ENCODE assay signal across 22 cellular contexts in the genomic region with DNA sequence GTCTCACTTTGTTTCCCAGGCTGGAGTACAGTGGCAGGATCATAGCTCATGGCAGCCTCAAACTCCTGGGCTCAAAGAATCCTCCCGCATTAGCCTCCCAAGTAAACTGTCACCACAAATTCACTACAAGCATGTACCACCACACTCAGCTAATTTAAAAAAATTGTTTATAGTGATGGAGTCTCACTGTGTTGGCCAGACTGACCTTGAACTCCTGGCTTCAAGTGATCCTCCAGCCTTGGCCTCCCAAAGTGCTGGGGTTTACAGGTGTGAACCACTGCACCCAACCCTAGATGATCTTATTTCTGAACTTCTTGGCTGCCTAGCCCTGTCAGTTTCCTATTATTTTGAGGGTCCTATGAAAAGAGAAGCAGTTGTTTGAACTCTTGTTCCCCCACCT. TPM values are rescaled to one million over a fixed set of nuclear protein-coding genes. Genes with fewer than 3 reads are reported as not detected.
A peak's percentile ranks its signal among the peaks of the same experiment; 100 is the strongest.
DNase-seq lines count a peak whose midpoint lies in the region; ATAC-seq and TF ChIP-seq lines count a peak whose summit lies in the region.
"Had no signal": no experiment of that assay in that cellular context is flagged by ENCODE, and none has a peak within 500 bp of the region (broad histone marks: within the 10 kb centered on the region; RNA-seq: fewer than 3 reads in every experiment).

No MANE protein-coding gene starts in this region.

- H3K27me3 Mint-ChIP-seq in activated CD4-positive, alpha-beta memory T cell treated with anti-CD3 and anti-CD28 coated beads for 36 hours, result no peaks in the 10 kb centered on the region
- no peaks in the 10 kb centered on the region for H3K27me3 Mint-ChIP-seq in activated CD4-positive, alpha-beta memory T cell treated with anti-CD3 and anti-CD28 coated beads, Interleukin-2, amount 10 ng/mL, durations not matched to agents 7 days and 5 days
- H3K27me3 Mint-ChIP-seq in activated naive CD4-positive, alpha-beta T cell treated with anti-CD3 and anti-CD28 coated beads for 36 hours (ENCODE audit: low read depth), result no peaks in the 10 kb centered on the region
- no peaks in the 10 kb centered on the region for H3K27me3 Mint-ChIP-seq in stimulated activated naive CD8-positive, alpha-beta T cell treated with anti-CD3 and anti-CD28 coated beads, Interleukin-15, Interleukin-2, amounts not matched to agents 100 ng/mL and 50 ng/mL, for 24 hours
- H3K27me3 Mint-ChIP-seq: CD4-positive, alpha-beta memory T cell had no signal

- H3K4me3 Mint-ChIP-seq in activated CD4-positive, alpha-beta memory T cell treated with anti-CD3 and anti-CD28 coated beads for 36 hours, result no peak overlapping the region
- no peak overlapping the region for H3K4me3 Mint-ChIP-seq in activated CD4-positive, alpha-beta memory T cell treated with anti-CD3 and anti-CD28 coated beads, Interleukin-2, amount 10 ng/mL, durations not matched to agents 7 days and 5 days
- no peak overlapping the region for H3K4me3 Mint-ChIP-seq in activated naive CD4-positive, alpha-beta T cell treated with anti-CD3 and anti-CD28 coated beads for 36 hours
- no peak overlapping the region for H3K4me3 Mint-ChIP-seq in stimulated activated naive CD8-positive, alpha-beta T cell treated with anti-CD3 and anti-CD28 coated beads, Interleukin-15, Interleukin-2, amounts not matched to agents 100 ng/mL and 50 ng/mL, for 24 hours
- H3K4me3 Mint-ChIP-seq: CD4-positive, alpha-beta memory T cell; HFFc6 had no signal

- H3K9me3 Mint-ChIP-seq in activated CD4-positive, alpha-beta memory T cell treated with anti-CD3 and anti-CD28 coated beads for 36 hours, result no peaks in the 10 kb centered on the region
- no peaks in the 10 kb centered on the region for H3K9me3 Mint-ChIP-seq in activated CD4-positive, alpha-beta memory T cell treated with anti-CD3 and anti-CD28 coated beads, Interleukin-2, amount 10 ng/mL, durations not matched to agents 7 days and 5 days
- H3K9me3 Mint-ChIP-seq in activated naive CD4-positive, alpha-beta T cell treated with anti-CD3 and anti-CD28 coated beads for 36 hours, result no peaks in the 10 kb centered on the region
- no peaks in the 10 kb centered on the region for H3K9me3 Mint-ChIP-seq in stimulated activated naive CD8-positive, alpha-beta T cell treated with anti-CD3 and anti-CD28 coated beads, Interleukin-15, Interleukin-2, amounts not matched to agents 100 ng/mL and 50 ng/mL, for 24 hours
- H3K9me3 Mint-ChIP-seq: CD4-positive, alpha-beta memory T cell; HFFc6 had no signal

- H3K4me1 ChIP-seq in uterus, result peaks cover 0 to 8% of the 10 kb centered on the region in 2 donors
- H3K4me1 ChIP-seq: HAP-1 had no signal

- no peaks in the 10 kb centered on the region for H3K9me3 ChIP-seq in uterus
- H3K9me3 ChIP-seq: HAP-1 had no signal

- no peaks in the 10 kb centered on the region for H3K27me3 ChIP-seq in uterus

- TF ChIP-seq POLR2A in uterus (IDR thresholded peaks at IDR 0.05), result no peak

- peaks cover 5% of the 10 kb centered on the region for H3K36me3 Mint-ChIP-seq in activated CD4-positive, alpha-beta memory T cell treated with anti-CD3 and anti-CD28 coated beads for 36 hours
- no peaks in the 10 kb centered on the region for H3K36me3 Mint-ChIP-seq in activated CD4-positive, alpha-beta memory T cell treated with anti-CD3 and anti-CD28 coated beads, Interleukin-2, amount 10 ng/mL, durations not matched to agents 7 days and 5 days (ENCODE audit: low read depth)
- peaks cover 4% of the 10 kb centered on the region for H3K36me3 Mint-ChIP-seq in activated naive CD4-positive, alpha-beta T cell treated with anti-CD3 and anti-CD28 coated beads for 36 hours (ENCODE audit: low read depth)
- peaks cover 33% of the 10 kb centered on the region for H3K36me3 Mint-ChIP-seq in stimulated activated naive CD8-positive, alpha-beta T cell treated with anti-CD3 and anti-CD28 coated beads, Interleukin-15, Interleukin-2, amounts not matched to agents 100 ng/mL and 50 ng/mL, for 24 hours (ENCODE audit: low read depth)

- no peak for TF ChIP-seq CTCF in uterus (IDR thresholded peaks at IDR 0.05)
- TF ChIP-seq CTCF in GM10266 (IDR thresholded peaks at IDR 0.05; ENCODE audit: control insufficient read depth, insufficient read depth, low read depth, missing control alignments), result no peak

- POLR2A ChIA-PET in activated CD4-positive, alpha-beta memory T cell treated with anti-CD3 and anti-CD28 coated beads for 36 hours (lab: Charles Lee), result no interaction called here
- POLR2A ChIA-PET in activated CD4-positive, alpha-beta memory T cell treated with anti-CD3 and anti-CD28 coated beads, Interleukin-2, amount 10 ng/mL, durations not matched to agents 7 days and 5 days (lab: Charles Lee), result interaction anchor here (0.9 kb wide), 1 partner anchor 139 kb away, joined by 3 read pairs; no protein-coding TSS in a partner anchor

- H3K4me3 ChIP-seq in uterus, result no peak overlapping the region
- H3K4me3 ChIP-seq: HAP-1 had no signal

- H3K4me1 Mint-ChIP-seq in activated CD4-positive, alpha-beta memory T cell treated with anti-CD3 and anti-CD28 coated beads for 36 hours (ENCODE audit: low read depth), result peaks cover 26% of the 10 kb centered on the region
- H3K4me1 Mint-ChIP-seq in activated CD4-positive, alpha-beta memory T cell treated with anti-CD3 and anti-CD28 coated beads, Interleukin-2, amount 10 ng/mL, durations not matched to agents 7 days and 5 days, result no peaks in the 10 kb centered on the region
- peaks cover 23% of the 10 kb centered on the region for H3K4me1 Mint-ChIP-seq in activated naive CD4-positive, alpha-beta T cell treated with anti-CD3 and anti-CD28 coated beads for 36 hours (ENCODE audit: low read depth)
- H3K4me1 Mint-ChIP-seq in stimulated activated naive CD8-positive, alpha-beta T cell treated with anti-CD3 and anti-CD28 coated beads, Interleukin-15, Interleukin-2, amounts not matched to agents 100 ng/mL and 50 ng/mL, for 24 hours (ENCODE audit: low read depth), result peaks cover 47% of the 10 kb centered on the region
- H3K4me1 Mint-ChIP-seq: CD4-positive, alpha-beta memory T cell had no signal

- intact Hi-C loops in activated CD4-positive, alpha-beta memory T cell treated with anti-CD3 and anti-CD28 coated beads for 36 hours (cut with micrococcal nuclease), result loop anchor here (1.0 kb wide), 2 partner anchors 12 to 26 kb away; no protein-coding TSS in a partner anchor
- intact Hi-C loops in activated naive CD4-positive, alpha-beta T cell treated with anti-CD3 and anti-CD28 coated beads for 36 hours (cut with micrococcal nuclease), result loop anchor here (1.0 to 10.0 kb wide), 2 partner anchors 12 to 576 kb away; partner anchors contain the start of genes CAMKMT and PREPL
- intact Hi-C loops in uterus (cut with DNase I; ENCODE audit: low total_unique reads), result no loop called here

- peak overlapping the region; percentile 38 for H3K27ac Mint-ChIP-seq in activated CD4-positive, alpha-beta memory T cell treated with anti-CD3 and anti-CD28 coated beads for 36 hours
- H3K27ac Mint-ChIP-seq in activated CD4-positive, alpha-beta memory T cell treated with anti-CD3 and anti-CD28 coated beads, Interleukin-2, amount 10 ng/mL, durations not matched to agents 7 days and 5 days, result no peak overlapping the region
- peak overlapping the region; percentile 31 for H3K27ac Mint-ChIP-seq in activated naive CD4-positive, alpha-beta T cell treated with anti-CD3 and anti-CD28 coated beads for 36 hours
- H3K27ac Mint-ChIP-seq in stimulated activated naive CD8-positive, alpha-beta T cell treated with anti-CD3 and anti-CD28 coated beads, Interleukin-15, Interleukin-2, amounts not matched to agents 100 ng/mL and 50 ng/mL, for 24 hours, result peak overlapping the region; percentile 91
- H3K27ac Mint-ChIP-seq: CD4-positive, alpha-beta memory T cell; HFFc6 had no signal

- H3K27ac ChIP-seq in uterus, result peak overlapping the region; percentile 72 to 79

- CTCF ChIA-PET in activated CD4-positive, alpha-beta memory T cell treated with anti-CD3 and anti-CD28 coated beads for 36 hours (lab: Charles Lee), result interaction anchor here (1.1 kb wide), 1 partner anchor 89 kb away, joined by 3 read pairs; no protein-coding TSS in a partner anchor
- CTCF ChIA-PET in activated CD4-positive, alpha-beta memory T cell treated with anti-CD3 and anti-CD28 coated beads, Interleukin-2, amount 10 ng/mL, durations not matched to agents 7 days and 5 days (lab: Charles Lee), result no interaction called here
- CTCF ChIA-PET in activated naive CD4-positive, alpha-beta T cell treated with anti-CD3 and anti-CD28 coated beads for 36 hours (lab: Charles Lee), result no interaction called here

- H3K36me3 ChIP-seq in uterus, result no peaks in the 10 kb centered on the region
- H3K36me3 ChIP-seq: HAP-1 had no signal

- no peak for DNase-seq in activated CD4-positive, alpha-beta memory T cell treated with anti-CD3 and anti-CD28 coated beads for 36 hours
- no peak for DNase-seq in activated CD4-positive, alpha-beta memory T cell treated with anti-CD3 and anti-CD28 coated beads, Interleukin-2, amount 10 ng/mL, durations not matched to agents 7 days and 5 days
- DNase-seq in activated naive CD4-positive, alpha-beta T cell treated with anti-CD3 and anti-CD28 coated beads for 36 hours, result no peak
- DNase-seq in activated naive CD4-positive, alpha-beta T cell (lab: John Stamatoyannopoulos, UW), result no peak
- no peak for DNase-seq in stimulated activated naive CD8-positive, alpha-beta T cell treated with anti-CD3 and anti-CD28 coated beads, Interleukin-15, Interleukin-2, amounts not matched to agents 100 U/mL and 50 U/mL, for 24 hours
- no peak for DNase-seq in uterus
- no peak for DNase-seq in GM10266 (ENCODE audit: extremely low spot score)
- DNase-seq: C1 segment of cervical spinal cord; Calu3; CD4-positive, alpha-beta memory T cell; COR-L47; DMS53; DMS79 treated with DMSO at 0.1 percent for 48 hours; GF-D8; GOT3; HFFc6 had no signal

- no peak for ATAC-seq in stimulated activated naive CD8-positive, alpha-beta T cell treated with anti-CD3 and anti-CD28 coated beads, Interleukin-15, Interleukin-2, amounts not matched to agents 100 U/mL and 50 U/mL, for 24 hours

RNA-seq across cellular contexts. Expression of gene DYNC2LI1, which starts 14.8 kb away (rescaled TPM):
- 10 to 100 TPM; 17.7 to 18.7 TPM for total RNA-seq in activated CD4-positive, alpha-beta memory T cell treated with anti-CD3 and anti-CD28 coated beads for 36 hours
- total RNA-seq in activated CD4-positive, alpha-beta memory T cell treated with anti-CD3 and anti-CD28 coated beads, Interleukin-2, amount 10 ng/mL, durations not matched to agents 7 days and 5 days, result 1 to 10 TPM; 4.9 to 6.9 TPM
- total RNA-seq in activated naive CD4-positive, alpha-beta T cell treated with anti-CD3 and anti-CD28 coated beads for 36 hours, result 1 to 10 TPM; 8.0 to 8.9 TPM
- 10 to 100 TPM; 27.0 to 83.8 (median 62.4) TPM for total RNA-seq in uterus

RNA-seq across cellular contexts. Expression of gene ABCG5, which starts 50.0 kb away (rescaled TPM):
- total RNA-seq in activated CD4-positive, alpha-beta memory T cell treated with anti-CD3 and anti-CD28 coated beads for 36 hours, result not detected
- not detected for total RNA-seq in activated CD4-positive, alpha-beta memory T cell treated with anti-CD3 and anti-CD28 coated beads, Interleukin-2, amount 10 ng/mL, durations not matched to agents 7 days and 5 days
- not detected for total RNA-seq in activated naive CD4-positive, alpha-beta T cell treated with anti-CD3 and anti-CD28 coated beads for 36 hours
- total RNA-seq in uterus, result not detected
- total RNA-seq: A172; A673; CD4-positive, alpha-beta memory T cell; Daoy; G401; HFFc6 had no signal

RNA-seq across cellular contexts. Expression of gene ABCG8, which starts 50.1 kb away (rescaled TPM):
- total RNA-seq in activated CD4-positive, alpha-beta memory T cell treated with anti-CD3 and anti-CD28 coated beads for 36 hours, result not detected
- not detected for total RNA-seq in activated CD4-positive, alpha-beta memory T cell treated with anti-CD3 and anti-CD28 coated beads, Interleukin-2, amount 10 ng/mL, durations not matched to agents 7 days and 5 days
- total RNA-seq in activated naive CD4-positive, alpha-beta T cell treated with anti-CD3 and anti-CD28 coated beads for 36 hours, result not detected
- under 1 TPM in 1 of 4 donors, not detected in 3; 0.09 TPM for total RNA-seq in uterus
- total RNA-seq: A172; A673; CD4-positive, alpha-beta memory T cell; Daoy; G401; HFFc6 had no signal
